ENCODE assay signal across 20 cellular contexts in genomic region chr19:14271830-14272229, GRCh38.
DNase-seq lines count a peak whose midpoint lies in the region; ATAC-seq and TF ChIP-seq lines count a peak whose summit lies in the region.
"Had no signal": no experiment of that assay in that cellular context is flagged by ENCODE, and none has a peak within 500 bp of the region (broad histone marks: within the 10 kb centered on the region; RNA-seq: fewer than 3 reads in every experiment).

No MANE protein-coding gene starts in this region.

- H4K20me1 ChIP-seq in BLaER1: no peaks in the 10 kb centered on the region

- H3K27me3 ChIP-seq in BLaER1 (no peaks in the 10 kb centered on the region), lower lobe of right lung (ENCODE audit: low read depth) (peaks cover 19% of the 10 kb centered on the region)

- TF ChIP-seq CTCF in HEK293 (tag by site-specific recombination; IDR thresholded peaks at IDR 0.05) (no peak), nephron (IDR thresholded peaks at IDR 0.05; ENCODE audit: unreplicated experiment in 3 of 3) (no peak), lower lobe of right lung (IDR thresholded peaks at IDR 0.05) (no peak)

- H3K36me3 ChIP-seq in BLaER1 (no peaks in the 10 kb centered on the region), HEK293 (ENCODE audit: control insufficient read depth in 2 of 2, insufficient read depth in 1 of 2, low read length in 2 of 2) (no peaks in the 10 kb centered on the region), lower lobe of right lung (no peaks in the 10 kb centered on the region)
- H3K36me3 ChIP-seq: BE2C had no signal

- no peaks in the 10 kb centered on the region for H3K36me3 Mint-ChIP-seq in activated T-helper 17 cell treated with anti-CD3 and anti-CD28 coated beads, Interleukin-2, amount 50 U/mL, for 72 hours (ENCODE audit: low read depth)
- no peaks in the 10 kb centered on the region for H3K36me3 Mint-ChIP-seq in nephron (ENCODE audit: low read depth)
- H3K36me3 Mint-ChIP-seq: CD8-positive, alpha-beta T cell had no signal

- intact Hi-C loops in lower lobe of right lung (cut with DNase I): no loop called here

- H3K4me1 ChIP-seq in BLaER1: peaks cover 22% of the 10 kb centered on the region
- no peaks in the 10 kb centered on the region for H3K4me1 ChIP-seq in HEK293 (ENCODE audit: control insufficient read depth, insufficient read depth, low read length)
- H3K4me1 ChIP-seq in lower lobe of right lung: no peaks in the 10 kb centered on the region
- H3K4me1 ChIP-seq: BE2C had no signal

- peak overlapping the region; percentile 73 for H3K27ac Mint-ChIP-seq in activated T-helper 17 cell treated with anti-CD3 and anti-CD28 coated beads, Interleukin-2, amount 50 U/mL, for 72 hours
- H3K27ac Mint-ChIP-seq in nephron: peak overlapping the region in 2 of 3 experiments; percentile 37 to 58
- H3K27ac Mint-ChIP-seq: CD8-positive, alpha-beta T cell had no signal

- peaks cover 6% of the 10 kb centered on the region for H3K4me1 Mint-ChIP-seq in activated T-helper 17 cell treated with anti-CD3 and anti-CD28 coated beads, Interleukin-2, amount 50 U/mL, for 72 hours
- peaks cover 10% of the 10 kb centered on the region for H3K4me1 Mint-ChIP-seq in nephron

- H3K4me2 ChIP-seq in BLaER1: peak overlapping the region; percentile 66

- DNase-seq in stimulated activated CD4-positive, alpha-beta T cell treated with anti-CD3 and anti-CD28 coated beads, Interleukin-12 subunit alpha, Interleukin-12 subunit beta, amount 100 ng/mL, for 4 hours: no peak
- DNase-seq in retina (no peak), lower lobe of right lung (no peak)
- DNase-seq: BE2C; Calu3; CD8-positive, alpha-beta T cell; GF-D8; HCEC 1CT; IMR-90; NCI-H1417 treated with DMSO at 0.1 percent for 48 hours; NCI-H187 treated with DMSO at 0.1 percent for 48 hours; NCI-H226; NCI-H524 treated with DMSO at 0.1 percent for 48 hours had no signal

- POLR2A ChIA-PET in HEK293 (lab: Yijun Ruan, JAX): no interaction called here

- no peaks in the 10 kb centered on the region for H3K27me3 Mint-ChIP-seq in activated T-helper 17 cell treated with anti-CD3 and anti-CD28 coated beads, Interleukin-2, amount 50 U/mL, for 72 hours
- H3K27me3 Mint-ChIP-seq in nephron (ENCODE audit: low read depth): peaks cover 17% of the 10 kb centered on the region

- H3K9me3 Mint-ChIP-seq in activated T-helper 17 cell treated with anti-CD3 and anti-CD28 coated beads, Interleukin-2, amount 50 U/mL, for 72 hours: peaks cover 5% of the 10 kb centered on the region
- peaks cover 4% of the 10 kb centered on the region for H3K9me3 Mint-ChIP-seq in nephron
- H3K9me3 Mint-ChIP-seq: CD8-positive, alpha-beta T cell had no signal

- H3K4me3 Mint-ChIP-seq in activated T-helper 17 cell treated with anti-CD3 and anti-CD28 coated beads, Interleukin-2, amount 50 U/mL, for 72 hours: no peak overlapping the region
- no peak overlapping the region for H3K4me3 Mint-ChIP-seq in nephron
- H3K4me3 Mint-ChIP-seq: CD8-positive, alpha-beta T cell had no signal

- ATAC-seq in activated T-helper 17 cell treated with anti-CD3 and anti-CD28 coated beads, Interleukin-2, amount 50 U/mL, for 72 hours (replicated peaks): no peak
- no peak for ATAC-seq in lower lobe of right lung
- ATAC-seq in HG03108 (IDR thresholded peaks at IDR 0.05; ENCODE audit: unreplicated experiment): no peak
- ATAC-seq: CD8-positive, alpha-beta T cell; GM12878; Right ventricle myocardium inferior had no signal

- H3K27ac ChIP-seq in BLaER1: peak overlapping the region; percentile 19
- H3K27ac ChIP-seq in HEK293 (ENCODE audit: extremely low read depth, low read depth, low read length): no peak overlapping the region
- H3K27ac ChIP-seq in lower lobe of right lung: no peak overlapping the region

- H3K9me3 ChIP-seq in BLaER1 (peaks cover 31% of the 10 kb centered on the region), HEK293 (ENCODE audit: control insufficient read depth, insufficient read depth, low read depth, low read length) (no peaks in the 10 kb centered on the region), lower lobe of right lung (no peaks in the 10 kb centered on the region)
- H3K9me3 ChIP-seq: BE2C had no signal

- no peak overlapping the region; the same call in 1 of the 2 replicates for H3K9ac ChIP-seq in BLaER1

- CTCF ChIA-PET in HEK293 (lab: Yijun Ruan, JAX): no interaction called here

- H3K4me3 ChIP-seq in BLaER1 (no peak overlapping the region), HEK293 (ENCODE audit: low read depth, low read length) (no peak overlapping the region), lower lobe of right lung (no peak overlapping the region)
- H3K4me3 ChIP-seq: GM12878 had no signal

TF ChIP-seq in HEK293, 187 proteins besides CTCF, POLR2A, EP300 and RAD21:
- TF ChIP-seq ZFHX2 (tag by site-specific recombination; conservative IDR thresholded peaks at IDR 0.05): peak; percentile 95
- TF ChIP-seq ZNF133 (tag by site-specific recombination; IDR thresholded peaks at IDR 0.05): no peak
- TF ChIP-seq ZBTB48 (tag by site-specific recombination; IDR thresholded peaks at IDR 0.05): 0 out of 2 replicates have a peak, but pooled peaks have one; percentile 26
- TF ChIP-seq EGR2 (tag by site-specific recombination; IDR thresholded peaks at IDR 0.05; ENCODE audit: low read depth): peak; percentile 96
- TF ChIP-seq ZNF521 (tag by site-specific recombination; IDR thresholded peaks at IDR 0.05): no peak
